16 cellular contexts compared by ENCODE assay signal in genomic region chr2:188511346-188511745, GRCh38.
"Had no signal": no experiment of that assay in that cellular context is flagged by ENCODE, and none has a peak within 500 bp of the region (broad histone marks: within the 10 kb centered on the region; RNA-seq: fewer than 3 reads in every experiment).

No MANE protein-coding gene starts in this region.

- H3K27me3 Mint-ChIP-seq: dendritic cell treated with granulocyte-macrophage colony-stimulating factor and Interleukin-4, amounts not matched to agents 40 ng/mL and 50 ng/mL, for 4 days; stimulated activated naive CD8-positive, alpha-beta T cell treated with anti-CD3 and anti-CD28 coated beads, Interleukin-15, amount 100 ng/mL, for 72 hours had no signal

- H3K36me3 Mint-ChIP-seq: activated naive CD8-positive, alpha-beta T cell treated with anti-CD3 and anti-CD28 coated beads for 36 hours had no signal

- H3K27ac ChIP-seq: brain microvascular endothelial cell, pancreas, testis, upper lobe of right lung had no signal

- H3K9me3 ChIP-seq: pancreas, testis, upper lobe of right lung had no signal

- H3K27ac Mint-ChIP-seq: activated naive CD8-positive, alpha-beta T cell treated with anti-CD3 and anti-CD28 coated beads for 36 hours; dendritic cell treated with granulocyte-macrophage colony-stimulating factor and Interleukin-4, amounts not matched to agents 40 ng/mL and 50 ng/mL, for 4 days; stimulated activated naive CD8-positive, alpha-beta T cell treated with anti-CD3 and anti-CD28 coated beads, Interleukin-15, amount 100 ng/mL, for 72 hours had no signal

- ATAC-seq: activated CD4-positive, CD25-positive, alpha-beta regulatory T cell treated with anti-CD3 and anti-CD28 coated beads, Interleukin-2, amount 50 U/mL, for 24 hours; activated T-cell treated with anti-CD3 and anti-CD28 coated beads, Interleukin-2, amount 50 U/mL, for 4 hours; left ventricle myocardium superior; pancreas; stimulated activated naive CD8-positive, alpha-beta T cell treated with anti-CD3 and anti-CD28 coated beads, Interleukin-15, amount 100 ng/mL, for 72 hours; upper lobe of right lung had no signal

- H3K4me1 ChIP-seq: testis, upper lobe of right lung had no signal

- H3K4me1 Mint-ChIP-seq: activated naive CD8-positive, alpha-beta T cell treated with anti-CD3 and anti-CD28 coated beads for 36 hours; stimulated activated naive CD8-positive, alpha-beta T cell treated with anti-CD3 and anti-CD28 coated beads, Interleukin-15, amount 100 ng/mL, for 72 hours had no signal

- H3K4me3 Mint-ChIP-seq: activated naive CD8-positive, alpha-beta T cell treated with anti-CD3 and anti-CD28 coated beads for 36 hours; activated T-cell treated with anti-CD3 and anti-CD28 coated beads, Interleukin-2, amount 50 U/mL, for 4 hours; dendritic cell treated with granulocyte-macrophage colony-stimulating factor and Interleukin-4, amounts not matched to agents 40 ng/mL and 50 ng/mL, for 4 days; stimulated activated naive CD8-positive, alpha-beta T cell treated with anti-CD3 and anti-CD28 coated beads, Interleukin-15, amount 100 ng/mL, for 72 hours had no signal

- H3K27me3 ChIP-seq: brain microvascular endothelial cell, pancreas, testis, upper lobe of right lung had no signal

- H3K9me3 Mint-ChIP-seq: activated naive CD8-positive, alpha-beta T cell treated with anti-CD3 and anti-CD28 coated beads for 36 hours; activated T-cell treated with anti-CD3 and anti-CD28 coated beads, Interleukin-2, amount 50 U/mL, for 4 hours; dendritic cell treated with granulocyte-macrophage colony-stimulating factor and Interleukin-4, amounts not matched to agents 40 ng/mL and 50 ng/mL, for 4 days; stimulated activated naive CD8-positive, alpha-beta T cell treated with anti-CD3 and anti-CD28 coated beads, Interleukin-15, amount 100 ng/mL, for 72 hours had no signal

- H3K36me3 ChIP-seq: brain microvascular endothelial cell, pancreas, upper lobe of right lung had no signal

- H3K4me3 ChIP-seq: pancreas, testis, upper lobe of right lung had no signal

- DNase-seq: activated CD4-positive, alpha-beta T cell treated with anti-CD3 and anti-CD28 coated beads, Interleukin-2, amount 50 U/mL, for 48 hours; activated effector memory CD4-positive, alpha-beta T cell treated with anti-CD3 and anti-CD28 coated beads, Interleukin-2, amount 50 U/mL, for 16 hours; activated naive CD8-positive, alpha-beta T cell treated with anti-CD3 and anti-CD28 coated beads for 36 hours; activated T-cell treated with anti-CD3 and anti-CD28 coated beads, Interleukin-2, amount 50 U/mL, for 4 hours; brain microvascular endothelial cell; hippocampal formation; left ventricle myocardium superior; mesendoderm; pancreas; stimulated activated CD4-positive, alpha-beta T cell treated with anti-CD3 and anti-CD28 coated beads, Interleukin-15, amount 100 ng/mL, for 24 hours; stimulated activated CD4-positive, alpha-beta T cell treated with anti-CD3 and anti-CD28 coated beads, Interleukin-4, amount 100 ng/mL, for 4 hours; stimulated activated naive CD8-positive, alpha-beta T cell treated with anti-CD3 and anti-CD28 coated beads, Interleukin-15, amount 100 ng/mL, for 72 hours; testis; upper lobe of right lung had no signal
